Comparison of ENCODE assay signal across 9 cellular contexts in the genomic region with DNA sequence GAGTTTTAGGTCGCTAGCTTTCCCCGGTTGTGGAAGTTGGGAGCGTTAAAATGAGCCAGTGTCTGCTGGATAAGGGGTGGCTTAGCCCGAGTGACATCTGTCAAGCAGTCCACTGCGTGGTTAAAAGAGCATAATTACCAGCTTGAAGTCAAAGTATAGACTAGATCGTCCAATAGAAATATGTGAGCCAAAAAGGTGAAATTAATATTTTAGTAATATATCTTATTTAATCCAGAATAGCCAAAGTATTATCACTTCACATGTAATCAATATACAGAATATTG. TPM values are rescaled to one million over a fixed set of nuclear protein-coding genes. Genes with fewer than 3 reads are reported as not detected.
DNase-seq lines count a peak whose midpoint lies in the region; ATAC-seq, FAIRE-seq and TF ChIP-seq lines count a peak whose summit lies in the region.
"Had no signal": no experiment of that assay in that cellular context is flagged by ENCODE, and none has a peak within 500 bp of the region (broad histone marks: within the 10 kb centered on the region; RNA-seq: fewer than 3 reads in every experiment).

No MANE protein-coding gene starts in this region.

- WGBS in adrenal gland, 4 donors, result 0 to 1% (median 1%) methylated on average over 6 of the region's 6 CpGs
- WGBS in right lobe of liver (ENCODE audit: insufficient coverage, low coverage, low lambda C conversion rate, missing lambda C conversion rate), result under 1% methylated on average over 6 of the region's 6 CpGs

- DNase-seq in BE2C (no peak), adrenal gland (no peak), right lobe of liver (no peak), uterus (no peak), urothelium cell line (ENCODE audit: low spot score) (no peak), SIG-M5 (lab: John Stamatoyannopoulos, UW) (no peak), islet precursor cell (no peak)

- H3K27ac ChIP-seq in adrenal gland (peak overlapping the region in 1 of 5 donors; percentile 51), right lobe of liver (peak overlapping the region in 1 of 3 donors; percentile 11), uterus (peak overlapping the region; percentile 72 to 75)

- no peaks in the 10 kb centered on the region for H3K36me3 ChIP-seq in BE2C
- H3K36me3 ChIP-seq in adrenal gland (replicated peaks in 1 of 2), result no peaks in the 10 kb centered on the region
- no peaks in the 10 kb centered on the region for H3K36me3 ChIP-seq in right lobe of liver
- no peaks in the 10 kb centered on the region for H3K36me3 ChIP-seq in uterus

- no peaks in the 10 kb centered on the region for H3K27me3 ChIP-seq in BE2C
- no peaks in the 10 kb centered on the region for H3K27me3 ChIP-seq in adrenal gland
- H3K27me3 ChIP-seq in right lobe of liver, result no peaks in the 10 kb centered on the region
- no peaks in the 10 kb centered on the region for H3K27me3 ChIP-seq in uterus

- ATAC-seq in HG02840 (IDR thresholded peaks at IDR 0.05; ENCODE audit: low FRiP score, unreplicated experiment) (peak; percentile 10), right lobe of liver (peak; percentile 4 to 24 (median 17))

- H3K4me1 ChIP-seq in BE2C (no peaks in the 10 kb centered on the region), adrenal gland (replicated peaks in 1 of 2) (peaks cover 10 to 24% of the 10 kb centered on the region in 2 donors), right lobe of liver (peaks cover 0 to 23% (median 0%) of the 10 kb centered on the region in 4 donors), uterus (peaks cover 0 to 3% of the 10 kb centered on the region in 2 donors)

- no peak for FAIRE-seq in urothelium cell line (lab: Jason Lieb, UNC)
- FAIRE-seq: islet of Langerhans had no signal

- TF ChIP-seq CTCF in BE2C (IDR thresholded peaks at IDR 0.05; ENCODE audit: low read depth, low read length) (no peak), adrenal gland (IDR thresholded peaks at IDR 0.05) (no peak), right lobe of liver (IDR thresholded peaks at IDR 0.05) (no peak), uterus (IDR thresholded peaks at IDR 0.05) (no peak)

- H3K9me3 ChIP-seq in BE2C (no peaks in the 10 kb centered on the region), adrenal gland (replicated peaks in 1 of 3) (no peaks in the 10 kb centered on the region), right lobe of liver (no peaks in the 10 kb centered on the region), uterus (no peaks in the 10 kb centered on the region)

- no peak for TF ChIP-seq POLR2A in adrenal gland (IDR thresholded peaks at IDR 0.05)
- no peak for TF ChIP-seq POLR2A in right lobe of liver (IDR thresholded peaks at IDR 0.05)
- no peak for TF ChIP-seq POLR2A in uterus (IDR thresholded peaks at IDR 0.05)

- peak overlapping the region; percentile 77 for H3K4me3 ChIP-seq in BE2C (ENCODE audit: low read depth, low read length)
- H3K4me3 ChIP-seq in adrenal gland, result peak overlapping the region; percentile 13 to 67 (median 62)
- H3K4me3 ChIP-seq in right lobe of liver, result peak overlapping the region; percentile 68 to 77 (median 76)
- peak overlapping the region; percentile 52 to 78 for H3K4me3 ChIP-seq in uterus

- intact Hi-C loops in adrenal gland (cut with DNase I) (no loop called here), right lobe of liver (cut with DNase I) (no loop called here), uterus (cut with DNase I; ENCODE audit: low total_unique reads) (no loop called here)

RNA-seq across cellular contexts. Expression of a gene that starts 0.7 kb away (rescaled TPM):
- polyA plus RNA-seq in BE2C (2012; ENCODE audit: insufficient read depth, insufficient read length, low read depth), result 18.6 TPM
- total RNA-seq in adrenal gland, result 10 to 100 TPM; 42.0 to 89.9 (median 54.1) TPM
- polyA plus RNA-seq in adrenal gland, result 10 to 100 TPM; 35.5 to 58.9 (median 57.7) TPM
- total RNA-seq in right lobe of liver, result 10 to 100 TPM; 17.2 to 21.6 (median 18.7) TPM
- 10 to 100 TPM in 3 of 4 donors, 1 to 10 TPM in 1; 8.5 to 80.7 (median 48.2) TPM for total RNA-seq in uterus

RNA-seq across cellular contexts. Expression of a gene that starts 17.7 kb away (rescaled TPM):
- polyA plus RNA-seq in BE2C (2012; ENCODE audit: insufficient read depth, insufficient read length, low read depth), result 99.2 TPM
- 100 to 1,000 TPM in 4 of 8 donors, 10 to 100 TPM in 4; 71.9 to 167 (median 106) TPM for total RNA-seq in adrenal gland
- 100 to 1,000 TPM in 1 of 3 donors, 10 to 100 TPM in 2; 28.5 to 169 (median 32.7) TPM for polyA plus RNA-seq in adrenal gland
- 10 to 100 TPM; 46.0 to 72.2 (median 53.1) TPM for total RNA-seq in right lobe of liver
- total RNA-seq in uterus, result 100 to 1,000 TPM in 2 of 4 donors, 10 to 100 TPM in 2; 88.4 to 151 (median 120) TPM

RNA-seq across cellular contexts. Expression of a gene that starts 52.3 kb away (rescaled TPM):
- 0.60 TPM for polyA plus RNA-seq in BE2C (2012; ENCODE audit: insufficient read depth, insufficient read length, low read depth)
- total RNA-seq in adrenal gland (1 to 10 TPM in 7 of 8 donors, under 1 TPM in 1; 0.87 to 2.6 (median 1.5) TPM), right lobe of liver (1 to 10 TPM in 4 of 6 experiments, under 1 TPM in 2; 0.64 to 2.2 (median 1.1) TPM), uterus (10 to 100 TPM in 2 of 4 donors, 1 to 10 TPM in 1, under 1 TPM in 1; 0.88 to 69.7 (median 12.5) TPM)
- 1 to 10 TPM; 1.5 to 3.1 (median 2.2) TPM for polyA plus RNA-seq in adrenal gland
